8 cellular contexts compared by ENCODE assay signal in genomic region chr12:26123482-26123980, GRCh38. TPM values are rescaled to one million over a fixed set of nuclear protein-coding genes. Genes with fewer than 3 reads are reported as not detected.
A peak's percentile ranks its signal among the peaks of the same experiment; 100 is the strongest.
DNase-seq lines count a peak whose midpoint lies in the region; ATAC-seq and TF ChIP-seq lines count a peak whose summit lies in the region.

No MANE protein-coding gene starts in this region.

- CTCF ChIA-PET in activated naive CD4-positive, alpha-beta T cell treated with anti-CD3 and anti-CD28 coated beads, Interleukin-2, amount 10 ng/mL, durations not matched to agents 7 days and 5 days (lab: Charles Lee) = no interaction called here

- peaks cover 93% of the 10 kb centered on the region for H3K27me3 Mint-ChIP-seq in activated naive CD4-positive, alpha-beta T cell treated with anti-CD3 and anti-CD28 coated beads, Interleukin-2, amount 10 ng/mL, durations not matched to agents 7 days and 5 days
- peaks cover 93% of the 10 kb centered on the region for H3K27me3 Mint-ChIP-seq in brain
- H3K27me3 Mint-ChIP-seq in memory B cell = no peaks in the 10 kb centered on the region
- H3K27me3 Mint-ChIP-seq in type B pancreatic cell = peaks cover 85% of the 10 kb centered on the region

- H3K9me3 Mint-ChIP-seq in activated naive CD4-positive, alpha-beta T cell treated with anti-CD3 and anti-CD28 coated beads, Interleukin-2, amount 10 ng/mL, durations not matched to agents 7 days and 5 days = no peaks in the 10 kb centered on the region
- H3K9me3 Mint-ChIP-seq in brain (peaks cover 0 to 7% (median 0%) of the 10 kb centered on the region in 5 experiments), memory B cell (no peaks in the 10 kb centered on the region), type B pancreatic cell (no peaks in the 10 kb centered on the region)

- TF ChIP-seq CTCF in brain (conservative IDR thresholded peaks at IDR 0.05) (no peak), type B pancreatic cell (conservative IDR thresholded peaks at IDR 0.05) (no peak)

- H3K4me3 Mint-ChIP-seq in activated naive CD4-positive, alpha-beta T cell treated with anti-CD3 and anti-CD28 coated beads, Interleukin-2, amount 10 ng/mL, durations not matched to agents 7 days and 5 days = peak overlapping the region; percentile 79
- H3K4me3 Mint-ChIP-seq in brain (peak overlapping the region; percentile 93 to 97 (median 94)), memory B cell (peak overlapping the region; percentile 99), type B pancreatic cell (peak overlapping the region; percentile 94)

- peaks cover 47% of the 10 kb centered on the region for H3K4me1 Mint-ChIP-seq in activated naive CD4-positive, alpha-beta T cell treated with anti-CD3 and anti-CD28 coated beads, Interleukin-2, amount 10 ng/mL, durations not matched to agents 7 days and 5 days
- H3K4me1 Mint-ChIP-seq in brain = peaks cover 61% of the 10 kb centered on the region
- peaks cover 40% of the 10 kb centered on the region for H3K4me1 Mint-ChIP-seq in memory B cell
- H3K4me1 Mint-ChIP-seq in type B pancreatic cell (ENCODE audit: unreplicated experiment) = peaks cover 7% of the 10 kb centered on the region

- DNase-seq in activated naive CD4-positive, alpha-beta T cell treated with anti-CD3 and anti-CD28 coated beads, Interleukin-2, amount 10 ng/mL, durations not matched to agents 7 days and 5 days = no peak
- DNase-seq in activated naive CD4-positive, alpha-beta T cell (lab: John Stamatoyannopoulos, UW) = no peak
- DNase-seq in memory B cell (ENCODE audit: low spot score in 2 of 2) (no peak), type B pancreatic cell (ENCODE audit: extremely low spot score, unreplicated experiment) (no peak), NCI-H2227 (lab: John Stamatoyannopoulos, UW; ENCODE audit: unreplicated experiment) (no peak), occipital lobe (lab: John Stamatoyannopoulos, UW) (no peak)

- H3K27ac Mint-ChIP-seq in activated naive CD4-positive, alpha-beta T cell treated with anti-CD3 and anti-CD28 coated beads, Interleukin-2, amount 10 ng/mL, durations not matched to agents 7 days and 5 days = no peak overlapping the region
- H3K27ac Mint-ChIP-seq in brain (peak overlapping the region; percentile 64 to 98 (median 94)), memory B cell (peak overlapping the region; percentile 99), type B pancreatic cell (peak overlapping the region; percentile 83)

- peaks cover 1% of the 10 kb centered on the region for H3K36me3 Mint-ChIP-seq in activated naive CD4-positive, alpha-beta T cell treated with anti-CD3 and anti-CD28 coated beads, Interleukin-2, amount 10 ng/mL, durations not matched to agents 7 days and 5 days
- H3K36me3 Mint-ChIP-seq in brain (peaks cover 5% of the 10 kb centered on the region), memory B cell (peaks cover 4% of the 10 kb centered on the region), type B pancreatic cell (peaks cover 14% of the 10 kb centered on the region)

- ATAC-seq in memory B cell (ENCODE audit: low read depth) = no peak
- no peak for ATAC-seq in HG02970 (IDR thresholded peaks at IDR 0.05; ENCODE audit: low FRiP score, unreplicated experiment)

RNA-seq across cellular contexts. Expression of gene BHLHE41, which starts 1.3 kb away (rescaled TPM):
- 24.7 TPM for polyA plus RNA-seq in brain (ENCODE audit: insufficient read depth, low read depth, low replicate concordance)
- total RNA-seq in type B pancreatic cell (ENCODE audit: low replicate concordance) (5.8 and 12.5 TPM in 2 replicates), occipital lobe (1.1 TPM)
